In genomic region chr2:235573331-235574221, GRCh38 we compare ENCODE assay signal across 19 cellular contexts.
DNase-seq lines count a peak whose midpoint lies in the region; ATAC-seq and TF ChIP-seq lines count a peak whose summit lies in the region.
"Had no signal": no experiment of that assay in that cellular context is flagged by ENCODE, and none has a peak within 500 bp of the region (broad histone marks: within the 10 kb centered on the region; RNA-seq: fewer than 3 reads in every experiment).

No MANE protein-coding gene starts in this region.

- H3K36me3 ChIP-seq in Caco-2 (ENCODE audit: control insufficient read depth, insufficient read depth, low read length) (no peaks in the 10 kb centered on the region), mesenchymal stem cell (ENCODE audit: control insufficient read depth in 1 of 2, insufficient read depth in 2 of 2, low read depth in 1 of 2, low read length in 2 of 2) (peaks cover 2 to 3% of the 10 kb centered on the region in 2 experiments)
- H3K36me3 ChIP-seq: colonic mucosa, neutrophil had no signal

- no peak overlapping the region for H2BK120ac ChIP-seq in mesenchymal stem cell (ENCODE audit: low read depth, low read length)

- 97% methylated on average over 11 of the region's 12 CpGs for WGBS in mesenchymal stem cell

- no peak overlapping the region for H2BK12ac ChIP-seq in mesenchymal stem cell (ENCODE audit: low read length in 2 of 2)

- no peak overlapping the region for H2BK15ac ChIP-seq in mesenchymal stem cell (ENCODE audit: low read depth, poor library complexity, severe bottlenecking)

- H3K27me3 ChIP-seq in Caco-2 (replicated peaks; ENCODE audit: control insufficient read depth, insufficient read depth, low read length) (no peaks in the 10 kb centered on the region), mesenchymal stem cell (ENCODE audit: control insufficient read depth in 1 of 2, insufficient read depth in 1 of 2, low read length in 2 of 2) (no peaks in the 10 kb centered on the region)
- H3K27me3 ChIP-seq: colonic mucosa, neutrophil had no signal

- H3K4me1 Mint-ChIP-seq in Caco-2 (ENCODE audit: low read depth, unreplicated experiment), result peaks cover 20% of the 10 kb centered on the region
- H3K4me1 Mint-ChIP-seq: activated CD4-positive, alpha-beta T cell treated with anti-CD3 and anti-CD28 coated beads for 36 hours had no signal

- CTCF ChIA-PET in Caco-2 (lab: Charles Lee), result no interaction called here

- peak overlapping the region; percentile 67 for H2AK5ac ChIP-seq in mesenchymal stem cell (ENCODE audit: low read length, severe bottlenecking)

- intact Hi-C loops in Caco-2 (cut with micrococcal nuclease; ENCODE audit: unreplicated experiment), result no loop called here

- no peak overlapping the region for H2AFZ ChIP-seq in mesenchymal stem cell (ENCODE audit: low read depth, low read length)

- peak overlapping the region in 1 of 2 experiments; percentile 75 for H3K23ac ChIP-seq in mesenchymal stem cell (ENCODE audit: low read length in 2 of 2)

- no peak overlapping the region for H2BK5ac ChIP-seq in mesenchymal stem cell (ENCODE audit: low read depth, low read length, poor library complexity, severe bottlenecking)

- no peak for ATAC-seq in HG02759 (IDR thresholded peaks at IDR 0.05; ENCODE audit: unreplicated experiment)
- no peak for ATAC-seq in GM21381 (IDR thresholded peaks at IDR 0.05; ENCODE audit: unreplicated experiment)
- ATAC-seq: activated CD4-positive, alpha-beta T cell treated with anti-CD3 and anti-CD28 coated beads for 36 hours; esophagus mucosa had no signal

- H3K9me3 Mint-ChIP-seq in Caco-2 (ENCODE audit: unreplicated experiment), result no peaks in the 10 kb centered on the region
- H3K9me3 Mint-ChIP-seq: mesothelial cell of epicardium had no signal

- peak overlapping the region; percentile 23 for H3K4me2 ChIP-seq in mesenchymal stem cell (ENCODE audit: low read length, poor library complexity, severe bottlenecking)

- no peak overlapping the region for H3K9ac ChIP-seq in mesenchymal stem cell (ENCODE audit: low read length)

- H3K14ac ChIP-seq in mesenchymal stem cell (ENCODE audit: low read length in 2 of 2), result peak overlapping the region in 1 of 2 experiments; percentile 66

- no TSS peak for BruUV-seq in Caco-2 (replicated peaks; lab: Mats Ljungman, UMichigan)

- H3K4me1 ChIP-seq in Caco-2 (peaks cover 23% of the 10 kb centered on the region), mesenchymal stem cell (ENCODE audit: control insufficient read depth, insufficient read depth, low read depth, low read length) (peaks cover 43% of the 10 kb centered on the region)

- DNase-seq in Caco-2 (no peak), NCI-H1092 (lab: John Stamatoyannopoulos, UW) (peak; percentile 56), dermis microvascular lymphatic vessel endothelial cell (ENCODE audit: low read depth in 2 of 2) (peak; percentile 21 to 38), mesenchymal stem cell (no peak), SHP77 treated with DMSO at 0.1 percent for 48 hours (lab: John Stamatoyannopoulos, UW) (no peak)
- DNase-seq in activated CD4-positive, alpha-beta T cell treated with anti-CD3 and anti-CD28 coated beads for 48 hours, result no peak
- DNase-seq: activated CD4-positive, alpha-beta T cell treated with anti-CD3 and anti-CD28 coated beads for 36 hours; activated CD8-positive, alpha-beta memory T cell treated with anti-CD3 and anti-CD28 coated beads, Interleukin-2, amount 50 U/mL, for 48 hours; activated naive CD4-positive, alpha-beta T cell; colonic mucosa; HFFc6; NCI-H2171 treated with DMSO at 0.1 percent for 48 hours; NK-92 treated with Interleukin-12 subunit alpha and Interleukin-12 subunit beta, amount 100 ng/mL, for 24 hours; T-helper 9 cell had no signal

- H3K4ac ChIP-seq in mesenchymal stem cell (ENCODE audit: low read depth in 1 of 2, low read length in 2 of 2), result no peak overlapping the region

- peaks cover 43% of the 10 kb centered on the region for H3K79me1 ChIP-seq in mesenchymal stem cell (replicated peaks; ENCODE audit: low read length, poor library complexity, severe bottlenecking)

- H3K27ac Mint-ChIP-seq in Caco-2 (ENCODE audit: unreplicated experiment), result peak overlapping the region; percentile 83
- H3K27ac Mint-ChIP-seq: activated CD4-positive, alpha-beta T cell treated with anti-CD3 and anti-CD28 coated beads for 36 hours; HFFc6; mesothelial cell of epicardium had no signal

- H3K36me3 Mint-ChIP-seq in Caco-2 (ENCODE audit: insufficient read depth, unreplicated experiment), result peaks cover 16% of the 10 kb centered on the region

- H3K27ac ChIP-seq in mesenchymal stem cell (ENCODE audit: low read length, poor library complexity, severe bottlenecking), result peak overlapping the region; percentile 67
- H3K27ac ChIP-seq: colonic mucosa, neutrophil had no signal

- H3K27me3 Mint-ChIP-seq in Caco-2 (ENCODE audit: insufficient read depth, unreplicated experiment), result no peaks in the 10 kb centered on the region

- H3K18ac ChIP-seq in mesenchymal stem cell (ENCODE audit: low read depth in 1 of 2, low read length in 2 of 2), result no peak overlapping the region

- H3K4me3 ChIP-seq in Caco-2 (ENCODE audit: low read depth, low read length), result no peak overlapping the region
- no peak overlapping the region for H3K4me3 ChIP-seq in mesenchymal stem cell (ENCODE audit: insufficient read depth in 1 of 2, low read depth in 1 of 2, low read length in 2 of 2)
- H3K4me3 ChIP-seq: colonic mucosa had no signal

- no peak overlapping the region for H4K8ac ChIP-seq in mesenchymal stem cell (ENCODE audit: low read length)

- TF ChIP-seq CTCF in Caco-2 (IDR thresholded peaks at IDR 0.05; ENCODE audit: insufficient read depth in 1 of 2, low read depth in 1 of 2, low read length in 1 of 2, severe bottlenecking in 1 of 2, unreplicated experiment in 1 of 2), result no peak

- H3K4me3 Mint-ChIP-seq in Caco-2 (ENCODE audit: unreplicated experiment), result no peak overlapping the region
- H3K4me3 Mint-ChIP-seq: activated CD4-positive, alpha-beta T cell treated with anti-CD3 and anti-CD28 coated beads for 36 hours; HFFc6; mesothelial cell of epicardium had no signal

- no peaks in the 10 kb centered on the region for H3K9me3 ChIP-seq in Caco-2
- H3K9me3 ChIP-seq in mesenchymal stem cell (ENCODE audit: control insufficient read depth, low read length), result peaks cover 3% of the 10 kb centered on the region
- H3K9me3 ChIP-seq: colonic mucosa, neutrophil had no signal

- POLR2A ChIA-PET in Caco-2 (lab: Charles Lee), result no interaction called here

- H4K91ac ChIP-seq in mesenchymal stem cell (ENCODE audit: low read length), result peak overlapping the region; percentile 43

Comparison
In these comparisons a context has a peak if more than half of its experiments do, and no peak if none do; other contexts are left out.
1. DNase-seq: peak in NCI-H1092 (single experiment) and dermis microvascular lymphatic vessel endothelial cell (2 of 2); none in Caco-2 (0 of 2), mesenchymal stem cell (single experiment), SHP77 treated with DMSO at 0.1 percent for 48 hours (single experiment) and activated CD4-positive, alpha-beta T cell treated with anti-CD3 and anti-CD28 coated beads for 48 hours (single experiment).